Comparison of ENCODE assay signal across 8 cellular contexts in the genomic region with DNA sequence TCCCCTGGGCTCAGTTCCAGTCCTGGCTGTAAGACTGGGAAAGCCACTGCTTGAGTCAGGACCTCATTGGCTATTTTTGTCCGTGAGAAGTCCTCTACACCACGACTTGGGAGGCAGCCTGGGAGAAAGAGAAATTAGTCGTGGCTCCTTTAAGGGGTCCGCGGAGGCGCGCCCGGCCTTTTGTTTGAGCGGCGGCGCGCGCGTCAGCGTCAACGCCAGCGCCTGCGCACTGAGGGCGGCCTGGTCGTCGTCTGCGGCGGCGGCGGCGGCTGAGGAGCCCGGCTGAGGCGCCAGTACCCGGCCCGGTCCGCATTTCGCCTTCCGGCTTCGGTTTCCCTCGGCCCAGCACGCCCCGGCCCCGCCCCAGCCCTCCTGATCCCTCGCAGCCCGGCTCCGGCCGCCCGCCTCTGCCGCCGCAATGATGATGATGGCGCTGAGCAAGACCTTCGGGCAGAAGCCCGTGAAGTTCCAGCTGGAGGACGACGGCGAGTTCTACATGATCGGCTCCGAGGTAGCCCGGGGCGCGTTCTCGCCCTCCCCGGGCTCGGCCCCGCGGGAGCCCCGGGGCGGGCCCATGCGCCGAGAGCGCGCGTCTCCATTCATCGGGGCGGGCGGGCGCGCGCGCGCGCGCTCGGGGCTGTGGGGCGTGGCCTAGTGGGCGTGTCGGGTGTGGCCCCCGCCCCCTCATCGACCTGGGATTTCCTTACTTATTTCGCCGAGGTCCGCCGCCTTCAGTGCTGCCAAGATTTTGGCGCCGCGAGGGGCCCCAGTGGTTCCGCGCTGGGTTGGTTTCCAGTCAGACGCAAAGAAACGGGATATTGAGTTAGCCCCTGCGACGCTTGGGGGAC. TPM values are rescaled to one million over a fixed set of nuclear protein-coding genes. Genes with fewer than 3 reads are reported as not detected.
DNase-seq lines count a peak whose midpoint lies in the region; ATAC-seq and TF ChIP-seq lines count a peak whose summit lies in the region.

A gene (plus strand): TSS at position 215 of the 848 bp plus-strand sequence. CDS start 204 bp downstream, at position 419.

- peaks cover 7% of the 10 kb centered on the region for H3K36me3 Mint-ChIP-seq in CD4-positive, CD25-positive, alpha-beta regulatory T cell
- H3K36me3 Mint-ChIP-seq in endothelial cell (ENCODE audit: low read depth, unreplicated experiment), result no peaks in the 10 kb centered on the region

- H3K36me3 ChIP-seq in CD4-positive, CD25-positive, alpha-beta regulatory T cell (ENCODE audit: control insufficient read depth, insufficient read depth, low read length), result peaks cover 7% of the 10 kb centered on the region
- peaks cover 31% of the 10 kb centered on the region for H3K36me3 ChIP-seq in NT2/D1 (ENCODE audit: insufficient read depth, insufficient read length, low read length)

- peak within 1 kb of the TSS; percentile 88 for H3K9ac ChIP-seq in NT2/D1 (ENCODE audit: insufficient read length, low read depth)

- no peak for TF ChIP-seq CTCF in endothelial cell (IDR thresholded peaks at IDR 0.05; ENCODE audit: unreplicated experiment)

- H3K4me1 Mint-ChIP-seq in CD4-positive, CD25-positive, alpha-beta regulatory T cell, result peaks cover 14 to 43% (median 29%) of the 10 kb centered on the region in 4 donors
- H3K4me1 Mint-ChIP-seq in endothelial cell (ENCODE audit: unreplicated experiment), result peaks cover 11% of the 10 kb centered on the region

- peak within 1 kb of the TSS; percentile 99 for H3K27ac ChIP-seq in CD4-positive, CD25-positive, alpha-beta regulatory T cell (ENCODE audit: insufficient read depth, low read length, poor library complexity, severe bottlenecking)

- H3K27me3 Mint-ChIP-seq in CD4-positive, CD25-positive, alpha-beta regulatory T cell, result no peaks in the 10 kb centered on the region
- peaks cover 3% of the 10 kb centered on the region for H3K27me3 Mint-ChIP-seq in endothelial cell (ENCODE audit: unreplicated experiment)

- H3K27me3 ChIP-seq in CD4-positive, CD25-positive, alpha-beta regulatory T cell (ENCODE audit: control insufficient read depth, insufficient read depth, low read length), result no peaks in the 10 kb centered on the region
- H3K27me3 ChIP-seq in NT2/D1 (ENCODE audit: insufficient read depth, insufficient read length), result no peaks in the 10 kb centered on the region

- H3K9me3 ChIP-seq in CD4-positive, CD25-positive, alpha-beta regulatory T cell (ENCODE audit: control insufficient read depth in 2 of 2, low read length in 2 of 2), result no peaks in the 10 kb centered on the region
- H3K9me3 ChIP-seq in NT2/D1 (ENCODE audit: insufficient read depth, low read length), result no peaks in the 10 kb centered on the region

- ATAC-seq in CD4-positive, CD25-positive, alpha-beta regulatory T cell (ENCODE audit: low read depth in 2 of 2), result peak; percentile 84 to 86
- peak; percentile 67 for ATAC-seq in GM19452 (IDR thresholded peaks at IDR 0.05; ENCODE audit: unreplicated experiment)

- H3K4me3 Mint-ChIP-seq in CD4-positive, CD25-positive, alpha-beta regulatory T cell, result peak within 1 kb of the TSS; percentile 91 to 95 (median 92)
- peak within 1 kb of the TSS; percentile 95 for H3K4me3 Mint-ChIP-seq in endothelial cell (ENCODE audit: unreplicated experiment)

- H3K27ac Mint-ChIP-seq in CD4-positive, CD25-positive, alpha-beta regulatory T cell, result peak within 1 kb of the TSS; percentile 94 to 95 (median 94)
- H3K27ac Mint-ChIP-seq in endothelial cell (ENCODE audit: unreplicated experiment), result peak within 1 kb of the TSS; percentile 84

- H3K4me3 ChIP-seq in CD4-positive, CD25-positive, alpha-beta regulatory T cell (ENCODE audit: low read depth, low read length), result peak within 1 kb of the TSS; percentile 92
- H3K4me3 ChIP-seq in NT2/D1 (ENCODE audit: insufficient read length, low read depth), result peak within 1 kb of the TSS; percentile 79

- H3K4me1 ChIP-seq in CD4-positive, CD25-positive, alpha-beta regulatory T cell (ENCODE audit: control insufficient read depth, insufficient read depth, low read length, poor library complexity, severe bottlenecking), result peaks cover 20% of the 10 kb centered on the region
- H3K4me1 ChIP-seq in NT2/D1 (ENCODE audit: insufficient read depth, insufficient read length), result peaks cover 5% of the 10 kb centered on the region

- peak; percentile 80 to 92 (median 89) for DNase-seq in CD4-positive, CD25-positive, alpha-beta regulatory T cell
- DNase-seq in HS-5 (ENCODE audit: low read depth) (peak; percentile 52), NT2/D1 (ENCODE audit: low read depth, low spot score) (peak; percentile 63), endothelial cell (ENCODE audit: low spot score) (peak; percentile 92), midbrain (lab: John Stamatoyannopoulos, UW) (peak; percentile 88)
- peak; percentile 68 for DNase-seq in activated CD8-positive, alpha-beta memory T cell treated with anti-CD3 and anti-CD28 coated beads, Interleukin-2, amount 50 U/mL, for 24 hours (ENCODE audit: extremely low read depth)
- peak; percentile 75 to 76 for DNase-seq in stimulated activated CD8-positive, alpha-beta memory T cell treated with anti-CD3 and anti-CD28 coated beads, Interleukin-15, amount 100 ng/mL, for 4 hours (ENCODE audit: low read depth in 2 of 2)

- no peaks in the 10 kb centered on the region for H3K9me3 Mint-ChIP-seq in CD4-positive, CD25-positive, alpha-beta regulatory T cell
- H3K9me3 Mint-ChIP-seq in endothelial cell (ENCODE audit: unreplicated experiment), result no peaks in the 10 kb centered on the region

RNA-seq across cellular contexts. Expression of the gene that starts here (rescaled TPM):
- 58.4 TPM for total RNA-seq in CD4-positive, CD25-positive, alpha-beta regulatory T cell
- 10 to 100 TPM; 28.3 to 30.8 (median 29.7) TPM for polyA plus RNA-seq in CD4-positive, CD25-positive, alpha-beta regulatory T cell
- total RNA-seq in endothelial cell (ENCODE audit: unreplicated experiment), result 105 TPM

Comparison
In these comparisons a context has a peak if more than half of its experiments do, and no peak if none do; other contexts are left out.
1. Peak in every context shown above with its lines: DNase-seq, ATAC-seq, H3K4me3 ChIP-seq and H3K27ac ChIP-seq.